Comparison of ENCODE assay signal across 24 cellular contexts in the genomic region with DNA sequence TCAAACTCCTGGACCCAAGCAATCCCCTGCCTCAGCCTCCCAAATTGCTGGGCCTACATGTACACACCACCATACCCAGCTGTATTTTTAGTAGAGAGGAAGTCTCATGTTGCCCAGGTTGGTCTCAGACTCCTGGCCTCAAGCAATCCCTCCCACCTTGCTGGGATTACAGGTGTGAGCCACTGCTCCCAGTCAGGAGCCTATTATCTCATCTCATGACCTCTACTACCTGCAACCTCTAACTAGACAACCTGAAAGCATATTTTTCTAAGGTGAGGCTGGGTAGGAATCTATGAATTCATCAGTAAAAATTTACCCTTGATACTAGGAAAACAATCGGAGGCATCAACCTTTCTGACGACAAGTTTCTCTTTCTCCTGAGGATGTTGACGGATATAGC.
"Had no signal": no experiment of that assay in that cellular context is flagged by ENCODE, and none has a peak within 500 bp of the region (broad histone marks: within the 10 kb centered on the region; RNA-seq: fewer than 3 reads in every experiment).

No MANE protein-coding gene starts in this region.

- H3K4me3 Mint-ChIP-seq: activated CD4-positive, alpha-beta T cell treated with anti-CD3 and anti-CD28 coated beads, Interleukin-2, amount 10 ng/mL, durations not matched to agents 7 days and 5 days; activated naive CD4-positive, alpha-beta T cell treated with anti-CD3 and anti-CD28 coated beads, Interleukin-2, amount 10 ng/mL, durations not matched to agents 7 days and 5 days; nephron; T-cell; T-helper 2 cell treated with Interferon-gamma antibody and Interleukin-4, amounts not matched to agents 5 μg/mL and 100 μg/mL, for 36 hours had no signal

- H3K36me3 ChIP-seq: ovary had no signal

- H3K27me3 Mint-ChIP-seq: activated CD4-positive, alpha-beta T cell treated with anti-CD3 and anti-CD28 coated beads, Interleukin-2, amount 10 ng/mL, durations not matched to agents 7 days and 5 days; activated naive CD4-positive, alpha-beta T cell treated with anti-CD3 and anti-CD28 coated beads, Interleukin-2, amount 10 ng/mL, durations not matched to agents 7 days and 5 days; T-cell had no signal

- H3K27me3 ChIP-seq: cardiac muscle cell, left lung, neutrophil, ovary, right atrium auricular region, upper lobe of right lung had no signal

- H3K9me3 ChIP-seq: left lung, neutrophil, ovary, psoas muscle, right atrium auricular region, thoracic aorta, upper lobe of right lung had no signal

- ATAC-seq: left lung, psoas muscle, T-cell, upper lobe of right lung had no signal

- DNase-seq: activated CD4-positive, alpha-beta T cell treated with anti-CD3 and anti-CD28 coated beads, Interleukin-2, amount 10 ng/mL, durations not matched to agents 7 days and 5 days; activated CD4-positive, CD25-positive, alpha-beta regulatory T cell treated with anti-CD3 and anti-CD28 coated beads, Interleukin-2, amount 50 U/mL, for 72 hours; activated effector memory CD4-positive, alpha-beta T cell treated with Interleukin-2 at 50 U/mL for 16 hours; activated naive CD4-positive, alpha-beta T cell treated with anti-CD3 and anti-CD28 coated beads, Interleukin-2, amount 10 ng/mL, durations not matched to agents 7 days and 5 days; activated T-cell treated with anti-CD3 and anti-CD28 coated beads, Interleukin-2, amount 50 U/mL, for 48 hours; cortex of kidney; erythroblast; foreskin fibroblast; immature natural killer cell; kidney glomerular epithelial cell; left lung; ovary; psoas muscle; stimulated activated CD4-positive, alpha-beta T cell treated with anti-CD3 and anti-CD28 coated beads, Interleukin-4, amount 100 ng/mL, for 24 hours; stimulated activated naive CD4-positive, alpha-beta T cell treated with Interleukin-2 at 50 U/mL for 16 hours; T-cell; upper lobe of right lung had no signal

- H3K9me3 Mint-ChIP-seq: activated CD4-positive, alpha-beta T cell treated with anti-CD3 and anti-CD28 coated beads, Interleukin-2, amount 10 ng/mL, durations not matched to agents 7 days and 5 days; activated naive CD4-positive, alpha-beta T cell treated with anti-CD3 and anti-CD28 coated beads, Interleukin-2, amount 10 ng/mL, durations not matched to agents 7 days and 5 days; immature natural killer cell; nephron; T-cell; T-helper 2 cell treated with Interferon-gamma antibody and Interleukin-4, amounts not matched to agents 5 μg/mL and 100 μg/mL, for 36 hours had no signal

- H3K4me3 ChIP-seq: cardiac muscle cell, left lung, ovary, psoas muscle, right atrium auricular region, thoracic aorta, upper lobe of right lung had no signal

- H3K27ac ChIP-seq: left lung, neutrophil, ovary, psoas muscle, right atrium auricular region, thoracic aorta, upper lobe of right lung, VCaP had no signal

- H3K27ac Mint-ChIP-seq: activated CD4-positive, alpha-beta T cell treated with anti-CD3 and anti-CD28 coated beads, Interleukin-2, amount 10 ng/mL, durations not matched to agents 7 days and 5 days; activated naive CD4-positive, alpha-beta T cell treated with anti-CD3 and anti-CD28 coated beads, Interleukin-2, amount 10 ng/mL, durations not matched to agents 7 days and 5 days; nephron; T-helper 2 cell treated with Interferon-gamma antibody and Interleukin-4, amounts not matched to agents 5 μg/mL and 100 μg/mL, for 36 hours had no signal
